Comparison of ENCODE assay signal across 25 cellular contexts in the genomic region with DNA sequence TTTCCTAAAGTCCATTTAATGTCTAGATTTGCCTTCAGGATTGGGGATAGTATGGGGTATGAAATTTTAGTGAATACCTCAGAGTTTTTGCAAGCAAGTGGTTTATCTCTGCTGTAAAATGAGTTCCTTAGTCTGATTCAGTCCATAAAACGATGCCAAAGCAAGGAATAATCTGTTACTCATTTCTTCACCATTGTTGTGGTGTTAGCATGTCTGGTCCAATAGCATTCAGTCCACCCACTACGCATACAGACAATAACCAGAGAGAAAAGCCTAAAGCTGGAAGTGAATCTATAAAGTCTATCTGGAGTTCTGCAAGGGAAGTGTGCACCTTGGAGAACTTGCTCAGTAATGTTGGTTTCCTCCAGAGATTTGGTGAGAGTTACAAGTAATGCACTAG. TPM values are rescaled to one million over a fixed set of nuclear protein-coding genes. Genes with fewer than 3 reads are reported as not detected.
DNase-seq lines count a peak whose midpoint lies in the region; ATAC-seq and TF ChIP-seq lines count a peak whose summit lies in the region.
"Had no signal": no experiment of that assay in that cellular context is flagged by ENCODE, and none has a peak within 500 bp of the region (broad histone marks: within the 10 kb centered on the region; RNA-seq: fewer than 3 reads in every experiment).

No MANE protein-coding gene starts in this region.

- DNase-seq in mammary epithelial cell: peak; percentile 56
- DNase-seq in MCF 10A (ENCODE audit: unreplicated experiment): no peak
- no peak for DNase-seq in RWPE2 (ENCODE audit: low spot score)
- peak; percentile 74 for DNase-seq in fibroblast of pulmonary artery (ENCODE audit: low read depth)
- no peak for DNase-seq in SIG-M5 treated with dmso at 0.1 percent for 504 hours (lab: John Stamatoyannopoulos, UW; ENCODE audit: unreplicated experiment)
- no peak for DNase-seq in vagina (ENCODE audit: extremely low spot score in 2 of 2)
- DNase-seq in stimulated activated CD4-positive, alpha-beta T cell treated with anti-CD3 and anti-CD28 coated beads, Interleukin-2, amount 100 ng/mL, for 48 hours: no peak
- DNase-seq: activated CD4-positive, alpha-beta T cell treated with anti-CD3 and anti-CD28 coated beads for 36 hours; activated gamma-delta T cell; activated T-cell treated with anti-CD3 and anti-CD28 coated beads for 4 hours; cerebellar nuclear complex; dorsolateral prefrontal cortex; GF-D8; KG1; left cardiac atrium; NCI-H1417 treated with DMSO at 0.1 percent for 48 hours; NCI-H2081 treated with DMSO at 0.1 percent for 48 hours; NCI-H446; NCI-H774; stimulated activated naive CD4-positive, alpha-beta T cell treated with Interleukin-2 at 50 U/mL for 16 hours; T-helper 2 cell had no signal

- CTCF ChIA-PET in mammary epithelial cell (lab: Charles Lee; ENCODE audit: low non-redundant PET) (no interaction called here), MCF 10A (lab: Yijun Ruan, JAX) (interaction anchor here (0.6 kb wide), 1 partner anchor 36 kb away, joined by 3 read pairs; no protein-coding TSS in a partner anchor)

- TF ChIP-seq CTCF in mammary epithelial cell (conservative IDR thresholded peaks at IDR 0.05 in 1 of 2, IDR thresholded peaks at IDR 0.05 in 1 of 2; ENCODE audit: extremely low read depth in 1 of 2, insufficient read depth in 1 of 2, low read depth in 1 of 2, low read length in 2 of 2): no peak
- TF ChIP-seq CTCF in MCF 10A (IDR thresholded peaks at IDR 0.05; ENCODE audit: unreplicated experiment): no peak
- no peak for TF ChIP-seq CTCF in RWPE2 (IDR thresholded peaks at IDR 0.05; ENCODE audit: poor library complexity, severe bottlenecking)
- TF ChIP-seq CTCF in fibroblast of pulmonary artery (IDR thresholded peaks at IDR 0.05; ENCODE audit: low read length, missing control alignments): no peak
- no peak for TF ChIP-seq CTCF in vagina (IDR thresholded peaks at IDR 0.05)

- dilution Hi-C loops in mammary epithelial cell (cut with HindIII; ENCODE audit: low sequenced_read_pairs): no loop called here

- H3K27me3 ChIP-seq in mammary epithelial cell (ENCODE audit: insufficient read depth, low read length): no peaks in the 10 kb centered on the region
- no peaks in the 10 kb centered on the region for H3K27me3 ChIP-seq in RWPE2 (ENCODE audit: insufficient read depth, poor library complexity, severe bottlenecking)
- H3K27me3 ChIP-seq in vagina: no peaks in the 10 kb centered on the region
- H3K27me3 ChIP-seq: dorsolateral prefrontal cortex, right atrium auricular region had no signal

- H4K20me1 ChIP-seq in mammary epithelial cell (ENCODE audit: insufficient read depth, low read length): no peaks in the 10 kb centered on the region

- H3K36me3 ChIP-seq in mammary epithelial cell (ENCODE audit: insufficient read depth, low read length): no peaks in the 10 kb centered on the region
- H3K36me3 ChIP-seq in RWPE2 (ENCODE audit: low read depth): no peaks in the 10 kb centered on the region
- no peaks in the 10 kb centered on the region for H3K36me3 ChIP-seq in vagina
- H3K36me3 ChIP-seq: right atrium auricular region had no signal

- ATAC-seq in RWPE2 (ENCODE audit: low read depth): no peak
- ATAC-seq in GM19455 (IDR thresholded peaks at IDR 0.05; ENCODE audit: unreplicated experiment): no peak
- ATAC-seq: activated CD4-positive, alpha-beta T cell treated with anti-CD3 and anti-CD28 coated beads for 36 hours; left cardiac atrium had no signal

- H3K4me1 ChIP-seq in mammary epithelial cell (ENCODE audit: insufficient read depth, low read length): peaks cover 65% of the 10 kb centered on the region
- H3K4me1 ChIP-seq in RWPE2 (ENCODE audit: insufficient read depth, poor library complexity, severe bottlenecking): peaks cover 46% of the 10 kb centered on the region
- H3K4me1 ChIP-seq in vagina: peaks cover 12% of the 10 kb centered on the region

- H3K79me2 ChIP-seq in mammary epithelial cell (ENCODE audit: insufficient read depth, low read length): no peaks in the 10 kb centered on the region
- H3K79me2 ChIP-seq: parathyroid adenoma had no signal

- 20% methylated on average over 2 of the region's 2 CpGs for WGBS in mammary epithelial cell (ENCODE audit: low coverage, missing lambda C conversion rate)

- H3K9ac ChIP-seq in mammary epithelial cell (ENCODE audit: insufficient read depth, low read length): no peak overlapping the region
- H3K9ac ChIP-seq: parathyroid adenoma had no signal

- no peaks in the 10 kb centered on the region for H3K27me3 Mint-ChIP-seq in MCF 10A (ENCODE audit: insufficient read depth, unreplicated experiment)
- H3K27me3 Mint-ChIP-seq: activated CD4-positive, alpha-beta T cell treated with anti-CD3 and anti-CD28 coated beads for 36 hours had no signal

- no peak overlapping the region for H2AFZ ChIP-seq in mammary epithelial cell (ENCODE audit: low read depth, low read length)
- H2AFZ ChIP-seq: parathyroid adenoma had no signal

- no peaks in the 10 kb centered on the region for H3K36me3 Mint-ChIP-seq in MCF 10A (ENCODE audit: insufficient read depth, unreplicated experiment)

- H3K27ac Mint-ChIP-seq in MCF 10A (ENCODE audit: low read depth, unreplicated experiment): no peak overlapping the region
- H3K27ac Mint-ChIP-seq: activated CD4-positive, alpha-beta T cell treated with anti-CD3 and anti-CD28 coated beads for 36 hours had no signal

- TF ChIP-seq POLR2A in vagina (IDR thresholded peaks at IDR 0.05): no peak

- peaks cover 42% of the 10 kb centered on the region for H3K4me1 Mint-ChIP-seq in MCF 10A (ENCODE audit: insufficient read depth, unreplicated experiment)

- intact Hi-C loops in mammary epithelial cell (cut with micrococcal nuclease): no loop called here
- intact Hi-C loops in MCF 10A (cut with micrococcal nuclease): no loop called here
- intact Hi-C loops in vagina (cut with DNase I): no loop called here

- H3K9me3 ChIP-seq in mammary epithelial cell (replicated peaks; ENCODE audit: insufficient read depth, low read length): no peaks in the 10 kb centered on the region
- no peaks in the 10 kb centered on the region for H3K9me3 ChIP-seq in RWPE2 (ENCODE audit: severe bottlenecking)
- no peaks in the 10 kb centered on the region for H3K9me3 ChIP-seq in vagina
- H3K9me3 ChIP-seq: right atrium auricular region had no signal

- BruUV-seq in mammary epithelial cell (replicated peaks; lab: Mats Ljungman, UMichigan) (no TSS peak), MCF 10A (replicated peaks; lab: Mats Ljungman, UMichigan) (no TSS peak)

- no peaks in the 10 kb centered on the region for H3K9me3 Mint-ChIP-seq in MCF 10A (ENCODE audit: unreplicated experiment)

- H3K4me3 Mint-ChIP-seq in MCF 10A (ENCODE audit: unreplicated experiment): no peak overlapping the region
- H3K4me3 Mint-ChIP-seq: activated CD4-positive, alpha-beta T cell treated with anti-CD3 and anti-CD28 coated beads for 36 hours had no signal

- POLR2A ChIA-PET in MCF 10A (lab: Yijun Ruan, JAX): no interaction called here

- in situ Hi-C loops in mammary epithelial cell (cut with MboI; ENCODE audit: low sequenced_read_pairs in 2 of 2): no loop called here

- H3K4me3 ChIP-seq in mammary epithelial cell (replicated peaks in 1 of 3; ENCODE audit: insufficient read depth in 1 of 3, low read depth in 2 of 3, low read length in 3 of 3) (no peak overlapping the region), RWPE2 (ENCODE audit: severe bottlenecking) (no peak overlapping the region), fibroblast of pulmonary artery (replicated peaks; ENCODE audit: low read depth, low read length) (no peak overlapping the region), vagina (no peak overlapping the region)
- H3K4me3 ChIP-seq: dorsolateral prefrontal cortex, right atrium auricular region had no signal

- H3K4me2 ChIP-seq in mammary epithelial cell (ENCODE audit: insufficient read depth, low read depth, low read length): no peak overlapping the region

- peak overlapping the region; percentile 73 for H3K27ac ChIP-seq in mammary epithelial cell (ENCODE audit: insufficient read depth, low read depth, low read length)
- H3K27ac ChIP-seq in RWPE2 (ENCODE audit: poor library complexity, severe bottlenecking): peak overlapping the region; percentile 67
- H3K27ac ChIP-seq in vagina: no peak overlapping the region
- H3K27ac ChIP-seq: dorsolateral prefrontal cortex, parathyroid adenoma, right atrium auricular region had no signal

RNA-seq across cellular contexts. Expression of gene DPP4, which starts 12.9 kb away (rescaled TPM):
- 1 to 10 TPM in 1 of 2 donors, under 1 TPM in 1; 0.61 to 7.8 TPM for total RNA-seq in mammary epithelial cell
- 0.24 TPM for polyA plus RNA-seq in mammary epithelial cell
- not detected for polyA minus RNA-seq in mammary epithelial cell
- not detected in 2 replicates for total RNA-seq in MCF 10A (2022)
- total RNA-seq in vagina: 15.5 TPM
- polyA plus RNA-seq: neural cell had no signal

Comparison
In these comparisons a context has a peak if more than half of its experiments do, and no peak if none do; other contexts are left out.
1. DNase-seq: peak in mammary epithelial cell (single experiment) and fibroblast of pulmonary artery (single experiment); none in MCF 10A (single experiment), RWPE2 (single experiment), SIG-M5 treated with dmso at 0.1 percent for 504 hours (single experiment), vagina (0 of 2) and stimulated activated CD4-positive, alpha-beta T cell treated with anti-CD3 and anti-CD28 coated beads, Interleukin-2, amount 100 ng/mL, for 48 hours (0 of 2).